In genomic region chr7:3760696-3761095, GRCh38 we compare ENCODE assay signal across 19 cellular contexts.
DNase-seq lines count a peak whose midpoint lies in the region; ATAC-seq and TF ChIP-seq lines count a peak whose summit lies in the region.
"Had no signal": no experiment of that assay in that cellular context is flagged by ENCODE, and none has a peak within 500 bp of the region (broad histone marks: within the 10 kb centered on the region; RNA-seq: fewer than 3 reads in every experiment).

No MANE protein-coding gene starts in this region.

- H3K4me3 ChIP-seq in OCI-LY1 (ENCODE audit: low read depth, low read length, poor library complexity, severe bottlenecking): no peak overlapping the region
- H3K4me3 ChIP-seq in cardiac fibroblast (replicated peaks in 1 of 2; ENCODE audit: low read depth in 2 of 2, low read length in 2 of 2): no peak overlapping the region
- H3K4me3 ChIP-seq: Peyer's patch had no signal

- no peaks in the 10 kb centered on the region for H3K9me2 ChIP-seq in OCI-LY1 (ENCODE audit: low read depth, low read length)

- no peaks in the 10 kb centered on the region for H3F3A ChIP-seq in OCI-LY1 (ENCODE audit: insufficient read depth, low read length)

- no peaks in the 10 kb centered on the region for H3K36me3 Mint-ChIP-seq in osteocyte (ENCODE audit: unreplicated experiment)
- H3K36me3 Mint-ChIP-seq: CD8-positive, alpha-beta T cell had no signal

- DNase-seq in Caki2 (ENCODE audit: low read depth): peak; percentile 9
- peak; percentile 10 to 30 for DNase-seq in cardiac fibroblast (ENCODE audit: low read depth in 2 of 2)
- DNase-seq in osteocyte (ENCODE audit: extremely low spot score, unreplicated experiment): no peak
- no peak for DNase-seq in HPDE6-E6E7 (ENCODE audit: extremely low spot score)
- DNase-seq in activated naive CD4-positive, alpha-beta T cell treated with anti-CD3 and anti-CD28 coated beads, Interleukin-2, amount 50 U/mL, for 16 hours: no peak
- DNase-seq in AG08395 (ENCODE audit: low spot score): no peak
- DNase-seq: AML-193; CD8-positive, alpha-beta T cell; DMS 273 treated with DMSO at 0.1 percent for 48 hours; EL; Karpas-422; NCI-H1417; NCI-H1930; NCI-H524 treated with DMSO at 0.1 percent for 48 hours; NK-92 treated with Interleukin-12 subunit alpha and Interleukin-12 subunit beta, amount 100 ng/mL, for 24 hours; Peyer's patch; Right ventricle myocardium superior had no signal

- no peaks in the 10 kb centered on the region for H3K27me3 ChIP-seq in OCI-LY1 (ENCODE audit: insufficient read depth, low read length)
- H3K27me3 ChIP-seq: Peyer's patch had no signal

- no peak for ATAC-seq in HG03354 (IDR thresholded peaks at IDR 0.05; ENCODE audit: poor library complexity, severe bottlenecking, unreplicated experiment)
- ATAC-seq: CD8-positive, alpha-beta T cell had no signal

- H3K36me3 ChIP-seq in OCI-LY1 (ENCODE audit: insufficient read depth, low read length): no peaks in the 10 kb centered on the region
- H3K36me3 ChIP-seq: Peyer's patch had no signal

- no peak overlapping the region for H3K9ac ChIP-seq in OCI-LY1 (ENCODE audit: low read length)

- in situ Hi-C loops in Caki2 (cut with HindIII; ENCODE audit: low pct_unique_long_range_greater_than_20kb, low sequenced_read_pairs): no loop called here

- H3K4me2 ChIP-seq in OCI-LY1 (ENCODE audit: low read length): no peak overlapping the region; the same call in 1 of the 2 replicates

- H3K4me1 Mint-ChIP-seq in osteocyte (ENCODE audit: unreplicated experiment): peaks cover 24% of the 10 kb centered on the region

- peaks cover 4% of the 10 kb centered on the region for H3K9me3 Mint-ChIP-seq in osteocyte (ENCODE audit: unreplicated experiment)
- H3K9me3 Mint-ChIP-seq: CD8-positive, alpha-beta T cell had no signal

- H3K4me1 ChIP-seq in OCI-LY1 (ENCODE audit: insufficient read depth, low read length, severe bottlenecking): peaks cover 36% of the 10 kb centered on the region
- H3K4me1 ChIP-seq: Peyer's patch had no signal

- H3K27ac ChIP-seq in OCI-LY1 (ENCODE audit: low read depth, low read length, poor library complexity, severe bottlenecking): peak overlapping the region; percentile 83
- H3K27ac ChIP-seq: Peyer's patch had no signal

- no peaks in the 10 kb centered on the region for H3K27me3 Mint-ChIP-seq in osteocyte (ENCODE audit: unreplicated experiment)

- no peak overlapping the region for H3K4me3 Mint-ChIP-seq in osteocyte (ENCODE audit: unreplicated experiment)
- H3K4me3 Mint-ChIP-seq: CD8-positive, alpha-beta T cell had no signal

- H3K27ac Mint-ChIP-seq in osteocyte (ENCODE audit: unreplicated experiment): peak overlapping the region; percentile 27
- H3K27ac Mint-ChIP-seq: CD8-positive, alpha-beta T cell had no signal

- H4K20me1 ChIP-seq in OCI-LY1 (ENCODE audit: insufficient read depth, low read length): no peaks in the 10 kb centered on the region

- H3K9me3 ChIP-seq in OCI-LY1 (ENCODE audit: low read length): no peaks in the 10 kb centered on the region
- H3K9me3 ChIP-seq: Peyer's patch had no signal

- H2AFZ ChIP-seq in OCI-LY1 (ENCODE audit: low read length): no peak overlapping the region

- TF ChIP-seq CTCF in OCI-LY1 (IDR thresholded peaks at IDR 0.05; ENCODE audit: low read length) (no peak), cardiac fibroblast (IDR thresholded peaks at IDR 0.05; ENCODE audit: low read depth, low read length) (no peak), osteocyte (IDR thresholded peaks at IDR 0.05) (no peak)

- no peaks in the 10 kb centered on the region for H3K79me2 ChIP-seq in OCI-LY1 (ENCODE audit: insufficient read depth, low read length)

Comparison
In these comparisons a context has a peak if more than half of its experiments do, and no peak if none do; other contexts are left out.
1. DNase-seq: peak in Caki2 (single experiment) and cardiac fibroblast (2 of 2); none in osteocyte (single experiment), HPDE6-E6E7 (single experiment), activated naive CD4-positive, alpha-beta T cell treated with anti-CD3 and anti-CD28 coated beads, Interleukin-2, amount 50 U/mL, for 16 hours (single experiment) and AG08395 (single experiment).